1 cellular context compared by ENCODE assay signal in genomic region chr11:107017433-107018227, GRCh38.
TF ChIP-seq lines count a peak whose summit lies in the region.

No MANE protein-coding gene starts in this region.

TF ChIP-seq in H1, 55 proteins besides CTCF, POLR2A, EP300 and RAD21 (continued from another document):
- TF ChIP-seq CHD7 (IDR thresholded peaks at IDR 0.05; ENCODE audit: insufficient replicate concordance, low read length): no peak
- no peak for TF ChIP-seq GTF2F1 (IDR thresholded peaks at IDR 0.05; ENCODE audit: borderline replicate concordance, low read depth, low read length)
- no peak for TF ChIP-seq SP2 (IDR thresholded peaks at IDR 0.05; ENCODE audit: low read length)
- TF ChIP-seq MAX (IDR thresholded peaks at IDR 0.05): no peak; the same call in 1 of the 2 replicates
- peak; percentile 64 for TF ChIP-seq ASH2L (IDR thresholded peaks at IDR 0.05; ENCODE audit: low read length)
- no peak for TF ChIP-seq EZH2 (IDR thresholded peaks at IDR 0.05; ENCODE audit: low read depth, low read length, severe bottlenecking)
- TF ChIP-seq ZNF274 (IDR thresholded peaks at IDR 0.05; ENCODE audit: borderline replicate concordance, extremely low read depth, low read length): no peak
- TF ChIP-seq TAF1 (IDR thresholded peaks at IDR 0.05; ENCODE audit: low read depth, low read length): peak; percentile 62
- peak; percentile 36; the same call in 1 of the 2 replicates for TF ChIP-seq TBP (IDR thresholded peaks at IDR 0.05; ENCODE audit: low read depth, low read length)
- TF ChIP-seq KDM4A (IDR thresholded peaks at IDR 0.05; ENCODE audit: low read depth, low read length, severe bottlenecking): peak; percentile 23
- no peak for TF ChIP-seq CTBP2 (IDR thresholded peaks at IDR 0.05; ENCODE audit: borderline replicate concordance, insufficient read depth, insufficient read length, low read length)
- TF ChIP-seq KDM1A (IDR thresholded peaks at IDR 0.05; ENCODE audit: borderline replicate concordance, low read length): 0 out of 2 replicates have a peak, but pooled peaks have one; percentile 1
- no peak for TF ChIP-seq JUND (IDR thresholded peaks at IDR 0.05; ENCODE audit: low read length)
